ENCODE assay signal across 19 cellular contexts in genomic region chr1:11299225-11299574, GRCh38.
"Had no signal": no experiment of that assay in that cellular context is flagged by ENCODE, and none has a peak within 500 bp of the region (broad histone marks: within the 10 kb centered on the region; RNA-seq: fewer than 3 reads in every experiment).

No MANE protein-coding gene starts in this region.

- H3K4me3 Mint-ChIP-seq: activated CD8-positive, alpha-beta memory T cell treated with anti-CD3 and anti-CD28 coated beads, Interleukin-2, amount 10 ng/mL, durations not matched to agents 7 days and 5 days; nephron had no signal

- H3K9me3 Mint-ChIP-seq: activated T-helper 2 cell treated with anti-CD3 and anti-CD28 coated beads, Interferon-gamma antibody, Interleukin-2, Interleukin-4, amounts not matched to agents 10 μg/mL and 5 μg/mL and 100 μg/mL, durations not matched to agents 14 hours and 24 hours and 36 hours; nephron had no signal

- ATAC-seq: activated CD8-positive, alpha-beta memory T cell treated with anti-CD3 and anti-CD28 coated beads, Interleukin-2, amount 10 ng/mL, durations not matched to agents 7 days and 5 days; gastrocnemius medialis; heart right ventricle; left ventricle myocardium superior; stimulated activated naive CD8-positive, alpha-beta T cell treated with anti-CD3 and anti-CD28 coated beads, Interleukin-15, Interleukin-2, amounts not matched to agents 100 U/mL and 50 U/mL, for 24 hours had no signal

- DNase-seq: activated CD4-positive, alpha-beta T cell treated with anti-CD3 and anti-CD28 coated beads, Interleukin-2, amount 50 U/mL, for 1 hour; activated CD8-positive, alpha-beta memory T cell treated with anti-CD3 and anti-CD28 coated beads, Interleukin-2, amount 10 ng/mL, durations not matched to agents 7 days and 5 days; colonic mucosa; gastrocnemius medialis; heart right ventricle; left ventricle myocardium superior; mesenchymal stem cell; ovary; SIG-M5; stimulated activated CD4-positive, alpha-beta T cell treated with anti-CD3 and anti-CD28 coated beads, Interleukin-4, amount 100 ng/mL, for 1 hour; stimulated activated CD8-positive, alpha-beta memory T cell treated with anti-CD3 and anti-CD28 coated beads, Interleukin-4, amount 100 ng/mL, for 48 hours; stimulated activated naive CD8-positive, alpha-beta T cell treated with anti-CD3 and anti-CD28 coated beads, Interleukin-15, Interleukin-2, amounts not matched to agents 100 U/mL and 50 U/mL, for 24 hours; T-helper 9 cell; upper lobe of left lung had no signal

- H3K4me3 ChIP-seq: cardiac muscle cell, colonic mucosa, gastrocnemius medialis, heart right ventricle, ovary, suprapubic skin, upper lobe of left lung had no signal

- H3K27ac ChIP-seq: cardiac muscle cell, colonic mucosa, gastrocnemius medialis, heart right ventricle, ovary, suprapubic skin, upper lobe of left lung, VCaP had no signal

- H3K9me3 ChIP-seq: colonic mucosa, gastrocnemius medialis, heart right ventricle, ovary, suprapubic skin, upper lobe of left lung had no signal

- H3K27me3 ChIP-seq: cardiac muscle cell, colonic mucosa, gastrocnemius medialis, heart right ventricle, ovary, suprapubic skin, upper lobe of left lung had no signal

- H3K4me1 Mint-ChIP-seq: nephron had no signal

- H3K4me1 ChIP-seq: colonic mucosa, gastrocnemius medialis, suprapubic skin had no signal

- H3K27me3 Mint-ChIP-seq: activated CD8-positive, alpha-beta memory T cell treated with anti-CD3 and anti-CD28 coated beads, Interleukin-2, amount 10 ng/mL, durations not matched to agents 7 days and 5 days had no signal

- H3K27ac Mint-ChIP-seq: activated CD8-positive, alpha-beta memory T cell treated with anti-CD3 and anti-CD28 coated beads, Interleukin-2, amount 10 ng/mL, durations not matched to agents 7 days and 5 days; activated T-helper 2 cell treated with anti-CD3 and anti-CD28 coated beads, Interferon-gamma antibody, Interleukin-2, Interleukin-4, amounts not matched to agents 10 μg/mL and 5 μg/mL and 100 μg/mL, durations not matched to agents 14 hours and 24 hours and 36 hours; nephron had no signal

- H3K36me3 ChIP-seq: cardiac muscle cell, colonic mucosa, ovary had no signal
